In the genomic region with DNA sequence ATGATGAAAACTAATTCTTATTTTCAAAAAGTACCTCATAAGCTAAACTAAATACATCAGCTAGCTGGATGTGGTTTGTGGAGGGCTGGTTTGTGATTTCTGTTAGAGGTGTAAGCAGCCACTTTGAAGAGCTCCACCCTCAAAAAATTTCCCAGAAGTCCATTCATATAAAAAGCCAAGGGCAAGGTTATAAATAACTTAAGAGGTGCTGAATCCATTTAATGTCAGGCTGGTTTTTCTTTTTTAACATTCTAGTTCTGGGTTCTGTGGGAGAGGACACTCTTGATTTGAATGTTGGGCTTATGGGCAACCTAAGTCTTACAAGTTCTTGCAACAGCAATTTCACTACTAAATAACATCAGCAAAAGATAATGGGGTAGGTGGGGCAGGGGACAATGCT, we compare ENCODE assay signal across 1 cellular context.
TF ChIP-seq lines count a peak whose summit lies in the region.

No MANE protein-coding gene starts in this region.

TF ChIP-seq in SK-N-SH, 30 proteins besides CTCF, POLR2A, EP300 and RAD21 (continued from another document):
- no peak for TF ChIP-seq MXI1 (IDR thresholded peaks at IDR 0.05; ENCODE audit: low read depth, low read length)
- no peak for TF ChIP-seq FOXM1 (IDR thresholded peaks at IDR 0.05; ENCODE audit: low read depth)
- no peak for TF ChIP-seq YY1 (IDR thresholded peaks at IDR 0.05; ENCODE audit: low read depth)
- TF ChIP-seq POLR2AphosphoS5 (IDR thresholded peaks at IDR 0.05; ENCODE audit: low read depth, low read length): no peak
- TF ChIP-seq SMC3 (IDR thresholded peaks at IDR 0.05; ENCODE audit: low read depth, low read length): no peak
